8 cellular contexts compared by ENCODE assay signal in genomic region chr12:64884164-64884542, GRCh38. TPM values are rescaled to one million over a fixed set of nuclear protein-coding genes. Genes with fewer than 3 reads are reported as not detected.
"Had no signal": no experiment of that assay in that cellular context is flagged by ENCODE, and none has a peak within 500 bp of the region (broad histone marks: within the 10 kb centered on the region; RNA-seq: fewer than 3 reads in every experiment).

No MANE protein-coding gene starts in this region.

- H3K4me3 ChIP-seq: GM23248, HAP-1, K562 had no signal

- H3K27ac ChIP-seq: GM23248, HL-60 had no signal

- H3K9me3 Mint-ChIP-seq: HFFc6 had no signal

- H3K4me1 ChIP-seq: HAP-1 had no signal

- H2AFZ ChIP-seq: GM23248 had no signal

- DNase-seq: GM23248, GOT3, HFFc6, IMR-90, KG1 had no signal

- H3K36me3 ChIP-seq: HAP-1 had no signal

- H3K9me3 ChIP-seq: HAP-1 had no signal

- H3K9ac ChIP-seq: GM23248 had no signal

- H3K27ac Mint-ChIP-seq: HFFc6 had no signal

- H3K4me3 Mint-ChIP-seq: HFFc6 had no signal

RNA-seq across cellular contexts. Expression of gene TBC1D30, which starts 59.7 kb away (rescaled TPM):
- total RNA-seq: GM23248 had no signal
